21 cellular contexts compared by ENCODE assay signal in the genomic region with DNA sequence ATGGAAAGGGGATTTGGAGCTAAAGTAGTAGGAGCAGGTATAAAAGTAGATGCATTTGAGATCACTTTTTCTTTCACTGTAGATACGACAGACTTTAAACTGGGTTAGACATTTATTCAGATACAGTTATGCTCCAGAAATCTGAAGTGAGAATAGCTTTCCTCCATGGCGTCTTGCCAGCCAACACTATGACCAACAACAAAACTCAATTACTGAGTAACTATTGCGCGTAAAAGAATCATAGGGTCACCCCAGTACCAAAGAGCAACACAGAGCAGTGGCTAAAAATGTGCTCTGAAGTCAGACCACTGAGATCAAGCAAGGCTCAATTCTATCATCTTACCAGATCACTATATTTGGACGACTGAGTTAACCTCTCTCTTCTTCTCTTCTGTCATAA.
DNase-seq lines count a peak whose midpoint lies in the region; ATAC-seq and TF ChIP-seq lines count a peak whose summit lies in the region.
"Had no signal": no experiment of that assay in that cellular context is flagged by ENCODE, and none has a peak within 500 bp of the region (broad histone marks: within the 10 kb centered on the region; RNA-seq: fewer than 3 reads in every experiment).

No MANE protein-coding gene starts in this region.

- H3K4me1 ChIP-seq in thyroid gland: no peaks in the 10 kb centered on the region
- H3K4me1 ChIP-seq: BE2C had no signal

- no peaks in the 10 kb centered on the region for H3K9me3 ChIP-seq in thyroid gland
- H3K9me3 ChIP-seq: BE2C, HAP-1 had no signal

- WGBS in thyroid gland, 2 donors: 72 to 73% methylated on average over 5 of the region's 5 CpGs

- H3K36me3 ChIP-seq in thyroid gland: no peaks in the 10 kb centered on the region
- H3K36me3 ChIP-seq: BE2C, HAP-1 had no signal

- in situ Hi-C loops in ACHN (cut with HindIII; ENCODE audit: low pct_ligation_motif_present, low pct_unique_long_range_greater_than_20kb, low sequenced_read_pairs): no loop called here

- DNase-seq in ACHN (peak; percentile 16), epithelial cell of proximal tubule (ENCODE audit: low read depth) (peak; percentile 55), kidney tubule cell (ENCODE audit: low spot score) (peak; percentile 72), thyroid gland (peak; percentile 14 to 22), NCI-H2081 (lab: John Stamatoyannopoulos, UW) (no peak)
- DNase-seq: 8988T; C1 segment of cervical spinal cord; CD4-positive, CD25-positive, alpha-beta regulatory T cell; CD8-positive, alpha-beta memory T cell; COR-L47; DMS 273 treated with DMSO at 0.1 percent for 48 hours; DMS53; DND-41; EL; GM23248; IMR-90 had no signal

- intact Hi-C loops in thyroid gland (cut with DNase I): no loop called here

- no peak for TF ChIP-seq POLR2A in thyroid gland (IDR thresholded peaks at IDR 0.05)

- TF ChIP-seq CTCF in epithelial cell of proximal tubule (conservative IDR thresholded peaks at IDR 0.05; ENCODE audit: low read depth, low read length): no peak
- no peak for TF ChIP-seq CTCF in thyroid gland (IDR thresholded peaks at IDR 0.05)

- ATAC-seq in GM19463 (IDR thresholded peaks at IDR 0.05; ENCODE audit: unreplicated experiment) (no peak), HG03280 (IDR thresholded peaks at IDR 0.05; ENCODE audit: unreplicated experiment) (no peak)

- H3K4me3 ChIP-seq in epithelial cell of proximal tubule (ENCODE audit: low read depth, low read length) (no peak overlapping the region), thyroid gland (replicated peaks in 1 of 3) (no peak overlapping the region)
- H3K4me3 ChIP-seq: GM12878, GM23248, HAP-1 had no signal

- no peak overlapping the region for H3K27ac ChIP-seq in thyroid gland
- H3K27ac ChIP-seq: GM23248 had no signal

- H3K27me3 ChIP-seq in thyroid gland: no peaks in the 10 kb centered on the region
- H3K27me3 ChIP-seq: BE2C had no signal

Comparison
In these comparisons a context has a peak if more than half of its experiments do, and no peak if none do; other contexts are left out.
1. DNase-seq: peak in ACHN (single experiment), epithelial cell of proximal tubule (single experiment), kidney tubule cell (single experiment) and thyroid gland (2 of 2); none in NCI-H2081 (0 of 2).